Comparison of ENCODE assay signal across 24 cellular contexts in genomic region chr5:10585120-10585915, GRCh38. TPM values are rescaled to one million over a fixed set of nuclear protein-coding genes. Genes with fewer than 3 reads are reported as not detected.
DNase-seq lines count a peak whose midpoint lies in the region; ATAC-seq, FAIRE-seq and TF ChIP-seq lines count a peak whose summit lies in the region.
"Had no signal": no experiment of that assay in that cellular context is flagged by ENCODE, and none has a peak within 500 bp of the region (broad histone marks: within the 10 kb centered on the region; RNA-seq: fewer than 3 reads in every experiment).

No MANE protein-coding gene starts in this region.

- no peak for TF ChIP-seq RAD21 in K562 (CRISPR knock-in tag; conservative IDR thresholded peaks at IDR 0.05 in 1 of 2, IDR thresholded peaks at IDR 0.05 in 1 of 2)

- H3K27me3 ChIP-seq in OCI-LY3 (ENCODE audit: low read depth, low read length) (no peaks in the 10 kb centered on the region), K562 (ENCODE audit: control insufficient read depth in 2 of 2, insufficient read depth in 2 of 2, low read length in 2 of 2) (no peaks in the 10 kb centered on the region)
- H3K27me3 ChIP-seq: cardiac muscle cell had no signal

- peak overlapping the region; percentile 47 for H3K4me3 Mint-ChIP-seq in stimulated activated naive B cell treated with anti-CD40 and anti-IgM and Interleukin-4, amounts not matched to agents 10 μg/mL and 1 μg/mL and 100 μg/mL, for 72 hours

- FAIRE-seq in GM12891 (lab: Jason Lieb, UNC) (no peak), K562 (lab: Jason Lieb, UNC) (peak; percentile 35)
- FAIRE-seq: urothelium cell line had no signal

- peaks cover 74 to 96% of the 10 kb centered on the region in 2 donors for H3K4me1 Mint-ChIP-seq in stimulated activated naive B cell treated with anti-CD40 and anti-IgM and Interleukin-4, amounts not matched to agents 10 μg/mL and 1 μg/mL and 100 μg/mL, for 72 hours

- 0 out of 2 replicates have a peak overlapping the region, but pooled peaks have one; percentile 9 for H3K4me2 ChIP-seq in OCI-LY3 (ENCODE audit: low read length)
- H3K4me2 ChIP-seq in K562 (ENCODE audit: insufficient read depth, low read length), result no peak overlapping the region

- no peak for TF ChIP-seq EP300 in K562 (IDR thresholded peaks at IDR 0.05; ENCODE audit: low read length)

- intact Hi-C loops in K562 (cut with micrococcal nuclease), result no loop called here

- H3K79me2 ChIP-seq in OCI-LY3 (ENCODE audit: low read length) (peaks cover 100% of the 10 kb centered on the region), K562 (ENCODE audit: control insufficient read depth, insufficient read depth, low read length) (no peaks in the 10 kb centered on the region)

- H3K36me3 Mint-ChIP-seq in stimulated activated naive B cell treated with anti-CD40 and anti-IgM and Interleukin-4, amounts not matched to agents 10 μg/mL and 1 μg/mL and 100 μg/mL, for 72 hours, result peaks cover 82 to 87% of the 10 kb centered on the region in 2 donors

- ATAC-seq in K562, result no peak
- ATAC-seq in stimulated activated naive B cell treated with anti-CD40 and anti-IgM and Interleukin-4, amounts not matched to agents 10 μg/mL and 1 μg/mL and 100 μg/mL, for 72 hours (replicated peaks), result no peak
- no peak for ATAC-seq in GM18909 (IDR thresholded peaks at IDR 0.05; ENCODE audit: poor library complexity, unreplicated experiment)
- no peak for ATAC-seq in GM19467 (IDR thresholded peaks at IDR 0.05; ENCODE audit: unreplicated experiment)
- ATAC-seq: left cardiac atrium had no signal

- H3K4me3 ChIP-seq in OCI-LY3 (ENCODE audit: low read length) (no peak overlapping the region), K562 (no peak overlapping the region)
- H3K4me3 ChIP-seq: cardiac muscle cell, HAP-1 had no signal

- no peaks in the 10 kb centered on the region for H3K9me3 ChIP-seq in OCI-LY3 (ENCODE audit: insufficient read depth, low read length)
- H3K9me3 ChIP-seq in K562 (replicated peaks; ENCODE audit: control insufficient read depth, insufficient read depth, low read depth, low read length), result no peaks in the 10 kb centered on the region
- H3K9me3 ChIP-seq: HAP-1 had no signal

- BruUV-seq in K562 (replicated peaks; lab: Mats Ljungman, UMichigan), result no TSS peak

- CTCF ChIA-PET in K562 (lab: Yijun Ruan, JAX; ENCODE audit: low intra/inter-chr PET ratio), result no interaction called here

- WGBS in K562 (ENCODE audit: insufficient coverage, low coverage, missing lambda C conversion rate), result 78% methylated on average over 10 of the region's 10 CpGs

- H3K27ac Mint-ChIP-seq in stimulated activated naive B cell treated with anti-CD40 and anti-IgM and Interleukin-4, amounts not matched to agents 10 μg/mL and 1 μg/mL and 100 μg/mL, for 72 hours, result peak overlapping the region; percentile 82

- in situ Hi-C loops in K562 (cut with MboI), result no loop called here

- H3K4me1 ChIP-seq in OCI-LY3 (ENCODE audit: low read length) (peaks cover 95% of the 10 kb centered on the region), K562 (replicated peaks in 1 of 2; ENCODE audit: control insufficient read depth in 2 of 2, insufficient read depth in 2 of 2, low read length in 2 of 2) (peaks cover 16 to 23% of the 10 kb centered on the region in 2 experiments)

- TF ChIP-seq POLR2A in GM12891 (IDR thresholded peaks at IDR 0.05; ENCODE audit: low read depth, low read length) (peak; percentile 56; the same call in 1 of the 2 replicates), K562 (conservative IDR thresholded peaks at IDR 0.05) (no peak)

- peaks cover 3 to 11% of the 10 kb centered on the region in 2 donors for H3K9me3 Mint-ChIP-seq in stimulated activated naive B cell treated with anti-CD40 and anti-IgM and Interleukin-4, amounts not matched to agents 10 μg/mL and 1 μg/mL and 100 μg/mL, for 72 hours

- DNase-seq in GM12891 (ENCODE audit: insufficient read length, low spot score) (no peak), K562 (ENCODE audit: extremely low read depth in 1 of 4, low spot score in 3 of 4) (no peak), GDM1 (lab: John Stamatoyannopoulos, UW) (no peak)
- no peak for DNase-seq in stimulated activated naive B cell treated with anti-CD40 and anti-IgM and Interleukin-4, amounts not matched to agents 10 μg/mL and 1 μg/mL and 100 μg/mL, for 72 hours
- DNase-seq: activated CD4-positive, alpha-beta T cell treated with anti-CD3 and anti-CD28 coated beads, Interleukin-2, amount 50 U/mL, for 4 hours; activated T-cell treated with anti-CD3 and anti-CD28 coated beads for 4 hours; amygdala; DMS79 treated with DMSO at 0.1 percent for 48 hours; IMR-90; left cardiac atrium; MM.1S; NCI-H1436 treated with DMSO at 0.1 percent for 48 hours; NCI-H2171 treated with DMSO at 0.1 percent for 48 hours; NCI-H526; occipital lobe; retina; T-helper 9 cell had no signal

- H2AFZ ChIP-seq in OCI-LY3 (ENCODE audit: low read depth, low read length), result no peak overlapping the region
- H2AFZ ChIP-seq in K562 (ENCODE audit: low read depth, low read length), result no peak overlapping the region

- H3K27me3 Mint-ChIP-seq in stimulated activated naive B cell treated with anti-CD40 and anti-IgM and Interleukin-4, amounts not matched to agents 10 μg/mL and 1 μg/mL and 100 μg/mL, for 72 hours, result no peaks in the 10 kb centered on the region
- H3K27me3 Mint-ChIP-seq: memory B cell had no signal

- H3K9ac ChIP-seq in OCI-LY3 (ENCODE audit: low read length) (no peak overlapping the region), K562 (ENCODE audit: insufficient read depth in 1 of 2, low read depth in 2 of 2, low read length in 2 of 2) (no peak overlapping the region)

- peaks cover 3% of the 10 kb centered on the region for H3K9me1 ChIP-seq in K562 (ENCODE audit: control insufficient read depth, insufficient read depth, low read length)

- H3K36me3 ChIP-seq in OCI-LY3 (replicated peaks; ENCODE audit: low read depth, low read length) (peaks cover 48% of the 10 kb centered on the region), K562 (ENCODE audit: control insufficient read depth, insufficient read depth, low read length) (no peaks in the 10 kb centered on the region)
- H3K36me3 ChIP-seq: cardiac muscle cell, HAP-1 had no signal

- POLR2A ChIA-PET in K562 (lab: Yijun Ruan, JAX), result interaction anchor here (0.8 to 1.4 kb wide), 3 partner anchors 15 to 130 kb away, joined by 3 to 7 read pairs (median 4); no protein-coding TSS in a partner anchor

- H3K27ac ChIP-seq in OCI-LY3 (ENCODE audit: low read length) (no peak overlapping the region), K562 (ENCODE audit: extremely low read depth, low read depth, low read length) (no peak overlapping the region)
- H3K27ac ChIP-seq: cardiac muscle cell had no signal

- H4K20me1 ChIP-seq in OCI-LY3 (ENCODE audit: insufficient read depth, low read length) (peaks cover 76% of the 10 kb centered on the region), K562 (replicated peaks; ENCODE audit: control insufficient read depth, insufficient read depth, low read length) (no peaks in the 10 kb centered on the region)

- TF ChIP-seq CTCF in OCI-LY3 (IDR thresholded peaks at IDR 0.05; ENCODE audit: low read depth, low read length) (no peak), K562 (IDR thresholded peaks at IDR 0.05 in 2 of 3, conservative IDR thresholded peaks at IDR 0.05 in 1 of 3; ENCODE audit: insufficient read depth in 2 of 3, low read depth in 1 of 3, low read length in 3 of 3) (no peak)

TF ChIP-seq in GM12891, 5 proteins besides CTCF, POLR2A, EP300 and RAD21:
- no peak for TF ChIP-seq PAX5 (IDR thresholded peaks at IDR 0.05; ENCODE audit: insufficient read depth, low read length, severe bottlenecking)
- no peak for TF ChIP-seq POU2F2 (IDR thresholded peaks at IDR 0.05; ENCODE audit: low read depth, low read length)
- no peak for TF ChIP-seq POLR2AphosphoS5 (IDR thresholded peaks at IDR 0.05; ENCODE audit: low read depth, low read length)
- no peak for TF ChIP-seq TAF1 (IDR thresholded peaks at IDR 0.05; ENCODE audit: low read depth, low read length)
- no peak for TF ChIP-seq SPI1 (IDR thresholded peaks at IDR 0.05; ENCODE audit: low read depth, low read length)

TF ChIP-seq in K562, 482 proteins besides CTCF, POLR2A, EP300 and RAD21 (continues in another document):
- TF ChIP-seq L3MBTL2 (IDR thresholded peaks at IDR 0.05) (no peak), POLR2B (IDR thresholded peaks at IDR 0.05; ENCODE audit: low read depth, partially characterized antibody) (no peak), ZNF212 (CRISPR knock-in tag; IDR thresholded peaks at IDR 0.05) (no peak), U2AF1 (optimal IDR thresholded peaks at IDR 0.05; ENCODE audit: low read depth, low read length) (no peak), RB1 (IDR thresholded peaks at IDR 0.05; ENCODE audit: low read depth) (no peak), ZNF253 (CRISPR knock-in tag; conservative IDR thresholded peaks at IDR 0.05) (no peak), ZNF23 (CRISPR knock-in tag; IDR thresholded peaks at IDR 0.05) (no peak), ZNF76 (CRISPR knock-in tag; IDR thresholded peaks at IDR 0.05; ENCODE audit: borderline replicate concordance) (no peak), TBL1XR1 (IDR thresholded peaks at IDR 0.05; ENCODE audit: low read length in 2 of 2) (no peak), ZNF24 (IDR thresholded peaks at IDR 0.05) (no peak), NR4A1 (CRISPR knock-in tag; IDR thresholded peaks at IDR 0.05) (no peak), NR4A1 (tag; IDR thresholded peaks at IDR 0.05) (no peak), ZNF174 (CRISPR knock-in tag; IDR thresholded peaks at IDR 0.05) (no peak), ZNF184 (CRISPR knock-in tag; IDR thresholded peaks at IDR 0.05) (no peak)

RNA-seq across cellular contexts. Expression of gene ANKRD33B, which starts 21.4 kb away (rescaled TPM):
- 27.9 TPM for polyA plus RNA-seq in GM12891 (2012; ENCODE audit: low read depth, missing spikeins)
- total RNA-seq in K562 (2011; cell fraction: chromatin; rRNA removed; ENCODE audit: low replicate concordance), result 1.3 and 1.7 TPM in 2 replicates
- total RNA-seq in K562 (2011; cell fraction: nucleolus; rRNA removed), result 1.5 and 1.6 TPM in 2 replicates
- 1.5 and 1.7 TPM in 2 replicates for total RNA-seq in K562 (2011; cell fraction: nucleoplasm; rRNA removed)
- total RNA-seq in K562 (2014; rRNA removed) (0.45 and 0.53 TPM in 2 replicates), K562 (2014; rRNA removed; fragmentation: Illumina TruSeq; extraction: Trizol) (0.38 and 0.40 TPM in 2 replicates), K562 (2015; rRNA removed; fragmentation: Illumina TruSeq; extraction: Trizol) (1.5 TPM in 2 replicates), K562 (2021) (1.3 and 1.7 TPM in 2 replicates)
- polyA plus RNA-seq in K562 (2011; rRNA removed) (0.08 and 0.17 TPM in 2 replicates), K562 (2014; fragmentation: Illumina TruSeq; extraction: Trizol) (0.43 and 0.54 TPM in 2 replicates), K562 (2014; fragmentation: Nextera tagmentation; extraction: Ambion mirVana) (under 1 TPM; 0.10 to 0.17 TPM), K562 (2014; rRNA removed) (0.16 and 0.33 TPM in 2 replicates)
- polyA plus RNA-seq in K562 (2011; cell fraction: cytosol; rRNA removed), result 0.15 and 0.21 TPM in 2 replicates
- polyA plus RNA-seq in K562 (2011; cell fraction: nucleus; rRNA removed), result 0.24 and 0.44 TPM in 2 replicates
- 1.5 and 3.9 TPM in 2 replicates for polyA plus RNA-seq in K562 (2012)
- polyA minus RNA-seq in K562 (2011; rRNA and poly(A)+ RNA removed), result 0.36 and 0.67 TPM in 2 replicates
- polyA minus RNA-seq in K562 (2011; cell fraction: cytosol; rRNA and poly(A)+ RNA removed), result 0.36 and 1.2 TPM in 2 replicates
- 0.78 and 0.81 TPM in 2 replicates for polyA minus RNA-seq in K562 (2011; cell fraction: nucleus; rRNA and poly(A)+ RNA removed)
